ENCODE assay signal across 8 cellular contexts in the genomic region with DNA sequence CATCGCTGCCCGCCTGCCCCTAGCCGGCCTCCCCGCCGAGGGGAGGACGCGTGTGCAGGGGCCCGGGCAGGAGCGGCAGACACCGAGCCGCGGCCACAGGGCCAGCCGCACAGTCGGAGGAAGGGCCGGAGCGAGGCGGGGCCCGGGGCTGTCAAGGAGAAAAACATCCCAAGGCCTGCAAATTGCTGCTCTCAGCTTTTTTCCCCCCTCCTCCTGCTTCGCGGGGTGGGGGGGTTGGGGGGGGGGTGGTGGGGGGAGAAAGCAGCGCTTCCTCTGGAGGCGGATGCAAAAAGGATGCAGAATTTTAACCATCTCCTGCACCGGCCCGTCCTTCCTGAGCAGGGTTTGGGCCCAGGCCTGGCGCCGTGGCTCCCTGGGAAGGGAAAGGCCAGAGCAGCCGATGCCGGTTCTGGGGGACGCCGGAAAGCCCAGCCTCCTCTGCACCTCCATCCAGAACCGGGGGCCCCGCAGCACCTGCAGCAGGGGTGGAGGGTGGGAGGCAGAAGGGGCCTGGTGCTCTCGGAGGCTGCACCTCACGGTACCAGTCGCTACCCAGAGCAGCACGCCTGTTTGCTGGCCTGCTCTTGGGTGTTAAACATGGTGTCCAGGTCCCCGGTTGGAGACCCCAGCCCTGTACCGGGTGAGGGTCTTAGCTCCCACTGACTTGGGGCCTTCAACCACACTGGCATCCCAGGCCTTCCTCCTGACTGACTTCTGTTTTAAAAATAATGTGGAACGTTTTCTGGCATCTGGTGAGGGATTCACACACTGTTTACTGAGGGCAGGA.
DNase-seq lines count a peak whose midpoint lies in the region; ATAC-seq and TF ChIP-seq lines count a peak whose summit lies in the region.

No MANE protein-coding gene starts in this region.

- no peaks in the 10 kb centered on the region for H3K9me3 ChIP-seq in heart left ventricle
- no peaks in the 10 kb centered on the region for H3K9me3 ChIP-seq in prostate gland

- H3K36me3 ChIP-seq in heart left ventricle (peaks cover 0 to 13% (median 0%) of the 10 kb centered on the region in 9 donors), prostate gland (no peaks in the 10 kb centered on the region)

- WGBS in adipose tissue, 3 donors = 2 to 4% (median 2%) methylated on average over 28 to 39 of the region's 39 CpGs
- 1 to 6% (median 2%) methylated on average over 10 to 39 of the region's 39 CpGs for WGBS in heart left ventricle, 4 donors
- WGBS in prostate gland = under 1% methylated on average over 32 of the region's 39 CpGs

- TF ChIP-seq POLR2A in heart left ventricle (IDR thresholded peaks at IDR 0.05) (no peak), prostate gland (IDR thresholded peaks at IDR 0.05) (peak; percentile 0)

- peak overlapping the region; percentile 71 for H3K27ac ChIP-seq in adipose tissue (ENCODE audit: low read depth, low read length)
- H3K27ac ChIP-seq in heart left ventricle = peak overlapping the region; percentile 98 to 100 (median 100)
- H3K27ac ChIP-seq in prostate gland = peak overlapping the region; percentile 100

- H3K27me3 ChIP-seq in heart left ventricle = no peaks in the 10 kb centered on the region
- no peaks in the 10 kb centered on the region for H3K27me3 ChIP-seq in prostate gland (replicated peaks; ENCODE audit: insufficient read depth)

- H3K4me3 ChIP-seq in heart left ventricle (peak overlapping the region; percentile 45 to 89 (median 78)), prostate gland (peak overlapping the region; percentile 58 to 61)

- H3K4me1 ChIP-seq in heart left ventricle (peaks cover 22 to 91% (median 77%) of the 10 kb centered on the region in 12 donors), prostate gland (replicated peaks) (peaks cover 49% of the 10 kb centered on the region)

- intact Hi-C loops in heart left ventricle (cut with DNase I) = loop anchor here in 2 of 10 donors (2.0 kb wide), 2 partner anchors 15 to 17 kb away; no protein-coding TSS in a partner anchor
- intact Hi-C loops in prostate gland (cut with DNase I) = loop anchor here (2.0 kb wide), 1 partner anchor 17 kb away; no protein-coding TSS in a partner anchor

- no peak for TF ChIP-seq CTCF in heart left ventricle (IDR thresholded peaks at IDR 0.05)
- TF ChIP-seq CTCF in prostate gland (IDR thresholded peaks at IDR 0.05) = no peak

- peak; percentile 80 for DNase-seq in NCI-H2227 (lab: John Stamatoyannopoulos, UW; ENCODE audit: unreplicated experiment)
- DNase-seq in NCI-H2227 treated with DMSO at 0.1 percent for 48 hours (lab: John Stamatoyannopoulos, UW) = no peak
- DNase-seq in NCI-H2196 treated with DMSO at 0.1 percent for 48 hours (lab: John Stamatoyannopoulos, UW; ENCODE audit: unreplicated experiment) = peak; percentile 66
- DNase-seq in heart left ventricle = peak; percentile 78 to 90 (median 88)
- no peak for DNase-seq in prostate gland (ENCODE audit: low spot score)

- peak; percentile 24 to 68 (median 60) for ATAC-seq in heart left ventricle
- ATAC-seq in GM18873 (IDR thresholded peaks at IDR 0.05; ENCODE audit: low FRiP score, unreplicated experiment) = no peak
- no peak for ATAC-seq in GM21390 (IDR thresholded peaks at IDR 0.05; ENCODE audit: unreplicated experiment)

Comparison
In these comparisons a context has a peak if more than half of its experiments do, and no peak if none do; other contexts are left out.
1. DNase-seq: peak in NCI-H2227 (single experiment), NCI-H2196 treated with DMSO at 0.1 percent for 48 hours (single experiment) and heart left ventricle (5 of 5); none in NCI-H2227 treated with DMSO at 0.1 percent for 48 hours (single experiment) and prostate gland (single experiment).
2. ATAC-seq: peak in heart left ventricle (4 of 4); none in GM18873 (single experiment) and GM21390 (single experiment).
3. Peak in every context shown above with its lines, with median percentiles within 50 percentile points of each other: H3K27ac ChIP-seq.